In genomic region chr15:66646799-66647198, GRCh38 we compare ENCODE assay signal across 23 cellular contexts. TPM values are rescaled to one million over a fixed set of nuclear protein-coding genes. Genes with fewer than 3 reads are reported as not detected.
DNase-seq lines count a peak whose midpoint lies in the region; ATAC-seq, FAIRE-seq and TF ChIP-seq lines count a peak whose summit lies in the region.
"Had no signal": no experiment of that assay in that cellular context is flagged by ENCODE, and none has a peak within 500 bp of the region (broad histone marks: within the 10 kb centered on the region; RNA-seq: fewer than 3 reads in every experiment).

No MANE protein-coding gene starts in this region.

- TF ChIP-seq EP300 in K562 (IDR thresholded peaks at IDR 0.05; ENCODE audit: low read length): no peak

- H3K4me1 Mint-ChIP-seq in activated T-cell treated with anti-CD3 and anti-CD28 coated beads, Interleukin-2, amount 50 U/mL, for 72 hours (ENCODE audit: low read depth): no peaks in the 10 kb centered on the region
- H3K4me1 Mint-ChIP-seq: activated naive CD8-positive, alpha-beta T cell treated with anti-CD3 and anti-CD28 coated beads, Interleukin-2, amount 10 ng/mL, durations not matched to agents 7 days and 5 days; T-helper 17 cell had no signal

- H3K9me1 ChIP-seq in K562 (ENCODE audit: control insufficient read depth, insufficient read depth, low read length): no peaks in the 10 kb centered on the region

- no peaks in the 10 kb centered on the region for H3K79me2 ChIP-seq in Karpas-422 (ENCODE audit: low read length)
- peaks cover 57% of the 10 kb centered on the region for H3K79me2 ChIP-seq in K562 (ENCODE audit: control insufficient read depth, insufficient read depth, low read length)

- H3K9me2 ChIP-seq in Karpas-422 (replicated peaks; ENCODE audit: insufficient read depth, low read length): no peaks in the 10 kb centered on the region

- intact Hi-C loops in K562 (cut with micrococcal nuclease): no loop called here
- intact Hi-C loops in left lung (cut with DNase I): no loop called here

- DNase-seq in Karpas-422: peak; percentile 36
- DNase-seq in K562 (ENCODE audit: extremely low read depth in 1 of 4, low spot score in 3 of 4): no peak
- no peak for DNase-seq in left lung
- no peak for DNase-seq in T-helper 2 cell
- no peak for DNase-seq in activated T-cell treated with anti-CD3 and anti-CD28 coated beads, Interleukin-2, amount 50 U/mL, for 72 hours
- no peak for DNase-seq in NCI-H524 treated with DMSO at 0.1 percent for 48 hours (lab: John Stamatoyannopoulos, UW)
- DNase-seq: activated CD8-positive, alpha-beta memory T cell treated with anti-CD3 and anti-CD28 coated beads, Interleukin-2, amount 50 U/mL, for 4 hours; activated effector memory CD4-positive, alpha-beta T cell treated with Interleukin-2 at 50 U/mL for 16 hours; activated naive CD8-positive, alpha-beta T cell treated with anti-CD3 and anti-CD28 coated beads, Interleukin-2, amount 10 ng/mL, durations not matched to agents 7 days and 5 days; CD8-positive, alpha-beta T cell; NCI-H446 treated with DMSO at 0.1 percent for 48 hours; psoas muscle; stimulated activated CD4-positive, alpha-beta T cell treated with anti-CD3 and anti-CD28 coated beads, Interleukin-2, amount 100 ng/mL, for 48 hours; stimulated activated naive CD4-positive, alpha-beta T cell; T-helper 17 cell had no signal

- no peak for ATAC-seq in K562
- ATAC-seq in left lung: no peak
- ATAC-seq in GM18502 (IDR thresholded peaks at IDR 0.05; ENCODE audit: poor library complexity, unreplicated experiment): no peak
- ATAC-seq in activated T-cell treated with anti-CD3 and anti-CD28 coated beads, Interleukin-2, amount 50 U/mL, for 72 hours (replicated peaks in 1 of 2): no peak
- ATAC-seq: body of pancreas; CD8-positive, alpha-beta T cell; Panc1; psoas muscle; T-helper 17 cell had no signal

- H3K27ac ChIP-seq in Karpas-422 (ENCODE audit: low read length) (no peak overlapping the region), K562 (ENCODE audit: extremely low read depth, low read depth, low read length) (no peak overlapping the region), left lung (peak overlapping the region; percentile 56 to 70)
- H3K27ac ChIP-seq: body of pancreas, neural progenitor cell, psoas muscle, SJSA1 had no signal

- H3K4me2 ChIP-seq in Karpas-422 (ENCODE audit: low read depth, low read length, poor library complexity, severe bottlenecking) (no peak overlapping the region), K562 (ENCODE audit: insufficient read depth, low read length) (no peak overlapping the region), skeletal muscle satellite cell (ENCODE audit: low read length) (peak overlapping the region; percentile 54)
- H3K4me2 ChIP-seq: neural progenitor cell had no signal

- CTCF ChIA-PET in K562 (lab: Yijun Ruan, JAX; ENCODE audit: low intra/inter-chr PET ratio): no interaction called here

- no peaks in the 10 kb centered on the region for H3K36me3 ChIP-seq in Karpas-422 (ENCODE audit: insufficient read depth, low read length)
- peaks cover 66% of the 10 kb centered on the region for H3K36me3 ChIP-seq in K562 (ENCODE audit: control insufficient read depth, insufficient read depth, low read length)
- H3K36me3 ChIP-seq in left lung: no peaks in the 10 kb centered on the region
- no peaks in the 10 kb centered on the region for H3K36me3 ChIP-seq in skeletal muscle satellite cell (ENCODE audit: insufficient read depth, low read length)
- H3K36me3 ChIP-seq: neural progenitor cell, SJSA1 had no signal

- H3K4me3 Mint-ChIP-seq in activated T-cell treated with anti-CD3 and anti-CD28 coated beads, Interleukin-2, amount 50 U/mL, for 72 hours: no peak overlapping the region
- H3K4me3 Mint-ChIP-seq: activated naive CD8-positive, alpha-beta T cell treated with anti-CD3 and anti-CD28 coated beads, Interleukin-2, amount 10 ng/mL, durations not matched to agents 7 days and 5 days; CD8-positive, alpha-beta T cell; neural progenitor cell; T-helper 17 cell had no signal

- no peaks in the 10 kb centered on the region for H3K9me3 Mint-ChIP-seq in activated T-cell treated with anti-CD3 and anti-CD28 coated beads, Interleukin-2, amount 50 U/mL, for 72 hours
- H3K9me3 Mint-ChIP-seq: activated naive CD8-positive, alpha-beta T cell treated with anti-CD3 and anti-CD28 coated beads, Interleukin-2, amount 10 ng/mL, durations not matched to agents 7 days and 5 days; CD8-positive, alpha-beta T cell; neural progenitor cell had no signal

- POLR2A ChIA-PET in K562 (lab: Yijun Ruan, JAX): interaction anchor here (1.2 kb wide), 1 partner anchor 11 kb away, joined by 5 read pairs; no protein-coding TSS in a partner anchor

- TF ChIP-seq POLR2A in K562 (conservative IDR thresholded peaks at IDR 0.05): no peak

- no peak for TF ChIP-seq RAD21 in K562 (CRISPR knock-in tag; conservative IDR thresholded peaks at IDR 0.05 in 1 of 2, IDR thresholded peaks at IDR 0.05 in 1 of 2)

- H2AFZ ChIP-seq in Karpas-422 (ENCODE audit: low read length) (no peak overlapping the region), K562 (ENCODE audit: low read depth, low read length) (no peak overlapping the region)

- H3K9me3 ChIP-seq in Karpas-422 (ENCODE audit: low read length) (no peaks in the 10 kb centered on the region), K562 (replicated peaks; ENCODE audit: control insufficient read depth, insufficient read depth, low read depth, low read length) (no peaks in the 10 kb centered on the region), left lung (no peaks in the 10 kb centered on the region), skeletal muscle satellite cell (replicated peaks; ENCODE audit: low read length) (no peaks in the 10 kb centered on the region)
- H3K9me3 ChIP-seq: body of pancreas, psoas muscle, SJSA1 had no signal

- H3K9ac ChIP-seq in Karpas-422 (ENCODE audit: low read length) (no peak overlapping the region), K562 (ENCODE audit: insufficient read depth in 1 of 2, low read depth in 2 of 2, low read length in 2 of 2) (no peak overlapping the region; a peak in 1 of 4 replicates), skeletal muscle satellite cell (ENCODE audit: low read depth, low read length) (no peak overlapping the region)
- H3K9ac ChIP-seq: neural progenitor cell had no signal

- TF ChIP-seq CTCF in K562 (IDR thresholded peaks at IDR 0.05 in 2 of 3, conservative IDR thresholded peaks at IDR 0.05 in 1 of 3; ENCODE audit: insufficient read depth in 2 of 3, low read depth in 1 of 3, low read length in 3 of 3): no peak
- no peak for TF ChIP-seq CTCF in left lung (IDR thresholded peaks at IDR 0.05)

- no peak overlapping the region for H3K27ac Mint-ChIP-seq in activated T-cell treated with anti-CD3 and anti-CD28 coated beads, Interleukin-2, amount 50 U/mL, for 72 hours
- H3K27ac Mint-ChIP-seq: activated naive CD8-positive, alpha-beta T cell treated with anti-CD3 and anti-CD28 coated beads, Interleukin-2, amount 10 ng/mL, durations not matched to agents 7 days and 5 days; CD8-positive, alpha-beta T cell; neural progenitor cell; T-helper 17 cell had no signal

- no peaks in the 10 kb centered on the region for H3K27me3 Mint-ChIP-seq in activated T-cell treated with anti-CD3 and anti-CD28 coated beads, Interleukin-2, amount 50 U/mL, for 72 hours (ENCODE audit: low read depth)
- H3K27me3 Mint-ChIP-seq: activated naive CD8-positive, alpha-beta T cell treated with anti-CD3 and anti-CD28 coated beads, Interleukin-2, amount 10 ng/mL, durations not matched to agents 7 days and 5 days had no signal

- no TSS peak for BruUV-seq in K562 (replicated peaks; lab: Mats Ljungman, UMichigan)

- no peak overlapping the region for H3K4me3 ChIP-seq in Karpas-422 (ENCODE audit: low read length)
- no peak overlapping the region for H3K4me3 ChIP-seq in K562
- H3K4me3 ChIP-seq in left lung: no peak overlapping the region
- H3K4me3 ChIP-seq in skeletal muscle satellite cell (ENCODE audit: low read length): no peak overlapping the region
- H3K4me3 ChIP-seq: body of pancreas, neural progenitor cell, psoas muscle, SJSA1, smooth muscle cell had no signal

- no peaks in the 10 kb centered on the region for H3K4me1 ChIP-seq in Karpas-422 (ENCODE audit: low read length)
- H3K4me1 ChIP-seq in K562 (replicated peaks in 1 of 2; ENCODE audit: control insufficient read depth in 2 of 2, insufficient read depth in 2 of 2, low read length in 2 of 2): peaks cover 36 to 40% of the 10 kb centered on the region in 2 experiments
- H3K4me1 ChIP-seq in left lung: peaks cover 0 to 53% of the 10 kb centered on the region in 2 donors
- peaks cover 38% of the 10 kb centered on the region for H3K4me1 ChIP-seq in skeletal muscle satellite cell (ENCODE audit: control insufficient read depth, insufficient read depth, low read length)

- no peak for FAIRE-seq in K562 (lab: Jason Lieb, UNC)
- FAIRE-seq: colon had no signal

- in situ Hi-C loops in K562 (cut with MboI): no loop called here

- H3K27me3 ChIP-seq in Karpas-422 (ENCODE audit: low read length) (no peaks in the 10 kb centered on the region), K562 (ENCODE audit: control insufficient read depth in 2 of 2, insufficient read depth in 2 of 2, low read length in 2 of 2) (no peaks in the 10 kb centered on the region), left lung (no peaks in the 10 kb centered on the region), skeletal muscle satellite cell (ENCODE audit: control insufficient read depth, insufficient read depth, low read length) (no peaks in the 10 kb centered on the region)
- H3K27me3 ChIP-seq: body of pancreas, neural progenitor cell, SJSA1 had no signal

- H3K36me3 Mint-ChIP-seq in activated T-cell treated with anti-CD3 and anti-CD28 coated beads, Interleukin-2, amount 50 U/mL, for 72 hours (ENCODE audit: insufficient read depth in 2 of 2): no peaks in the 10 kb centered on the region
- H3K36me3 Mint-ChIP-seq: activated naive CD8-positive, alpha-beta T cell treated with anti-CD3 and anti-CD28 coated beads, Interleukin-2, amount 10 ng/mL, durations not matched to agents 7 days and 5 days; CD8-positive, alpha-beta T cell; neural progenitor cell had no signal

- H4K20me1 ChIP-seq in Karpas-422 (ENCODE audit: insufficient read depth, low read depth, low read length) (0 out of 2 replicates have a peak, but pooled peaks cover 7% of the 10 kb centered on the region), K562 (replicated peaks; ENCODE audit: control insufficient read depth, insufficient read depth, low read length) (peaks cover 6% of the 10 kb centered on the region; the same call in 1 of the 2 replicates)

RNA-seq across cellular contexts. Expression of gene SMAD6, which starts 55.2 kb away (rescaled TPM):
- total RNA-seq in Karpas-422 (2014; rRNA removed; shearing (Covaris generic); ENCODE audit: low replicate concordance): 0.89 and 1.8 TPM in 2 replicates
- total RNA-seq in K562 (2011; cell fraction: chromatin; rRNA removed; ENCODE audit: low replicate concordance): 54.6 and 73.2 TPM in 2 replicates
- total RNA-seq in K562 (2011; cell fraction: nucleolus; rRNA removed): 34.3 and 36.4 TPM in 2 replicates
- total RNA-seq in K562 (2011; cell fraction: nucleoplasm; rRNA removed): 49.6 and 69.7 TPM in 2 replicates
- 11.3 and 14.5 TPM in 2 replicates for total RNA-seq in K562 (2014; rRNA removed)
- total RNA-seq in K562 (2014; rRNA removed; fragmentation: Illumina TruSeq; extraction: Trizol): 1.7 and 2.5 TPM in 2 replicates
- 3.7 and 4.1 TPM in 2 replicates for total RNA-seq in K562 (2015; rRNA removed; fragmentation: Illumina TruSeq; extraction: Trizol)
- 14.2 and 15.5 TPM in 2 replicates for total RNA-seq in K562 (2021)
- polyA plus RNA-seq in K562 (2011; rRNA removed): 5.3 and 9.2 TPM in 2 replicates
- 4.6 and 10.2 TPM in 2 replicates for polyA plus RNA-seq in K562 (2011; cell fraction: cytosol; rRNA removed)
- 10.8 and 14.0 TPM in 2 replicates for polyA plus RNA-seq in K562 (2011; cell fraction: nucleus; rRNA removed)
- polyA plus RNA-seq in K562 (2012): 7.4 and 21.2 TPM in 2 replicates
- polyA plus RNA-seq in K562 (2014; fragmentation: Illumina TruSeq; extraction: Trizol): 1.1 and 1.4 TPM in 2 replicates
- under 1 TPM; 0.10 to 0.13 TPM for polyA plus RNA-seq in K562 (2014; fragmentation: Nextera tagmentation; extraction: Ambion mirVana)
- polyA plus RNA-seq in K562 (2014; rRNA removed): 4.6 and 6.9 TPM in 2 replicates
- 7.7 and 9.1 TPM in 2 replicates for polyA minus RNA-seq in K562 (2011; rRNA and poly(A)+ RNA removed)
- 12.8 and 25.8 TPM in 2 replicates for polyA minus RNA-seq in K562 (2011; cell fraction: cytosol; rRNA and poly(A)+ RNA removed)
- polyA minus RNA-seq in K562 (2011; cell fraction: nucleus; rRNA and poly(A)+ RNA removed): 13.9 and 32.1 TPM in 2 replicates
- 100 to 1,000 TPM in 1 of 2 donors, 10 to 100 TPM in 1; 84.9 to 110 TPM for total RNA-seq in left lung
- total RNA-seq in skeletal muscle satellite cell (2012; rRNA removed): 9.6 and 15.9 TPM in 2 replicates
- total RNA-seq in activated T-cell treated with anti-CD3 and anti-CD28 coated beads, Interleukin-2, amount 50 U/mL, for 72 hours: under 1 TPM; 0.31 to 0.35 TPM

Comparison
In these comparisons a context has a peak if more than half of its experiments do, and no peak if none do; other contexts are left out.
1. H3K27ac ChIP-seq: peak in left lung (2 of 2); none in Karpas-422 (single experiment) and K562 (single experiment).